Comparison of ENCODE assay signal across 2 cellular contexts in the genomic region with DNA sequence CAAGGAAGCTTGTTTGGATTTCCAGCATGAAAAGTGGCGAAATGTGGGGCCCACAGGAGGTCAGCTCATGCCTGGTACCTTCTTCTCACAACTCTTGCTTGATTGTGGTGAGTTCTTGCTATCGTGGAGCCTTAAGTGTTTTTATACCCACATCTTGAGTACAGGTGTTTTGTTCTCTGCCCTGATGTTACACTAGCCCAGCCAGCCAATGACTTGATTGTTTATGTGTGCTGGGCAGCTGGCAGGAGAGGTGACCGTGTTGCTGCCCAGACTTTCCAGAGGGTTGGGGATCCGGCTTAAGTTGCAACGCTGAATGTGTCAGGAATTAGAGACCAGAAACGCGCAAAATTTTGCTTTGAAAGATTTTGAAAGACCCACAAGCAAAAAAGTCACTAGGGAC.
TF ChIP-seq lines count a peak whose summit lies in the region.

No MANE protein-coding gene starts in this region.

TF ChIP-seq in liver, 16 proteins besides CTCF, POLR2A, EP300 and RAD21:
- TF ChIP-seq, protein P1, sequence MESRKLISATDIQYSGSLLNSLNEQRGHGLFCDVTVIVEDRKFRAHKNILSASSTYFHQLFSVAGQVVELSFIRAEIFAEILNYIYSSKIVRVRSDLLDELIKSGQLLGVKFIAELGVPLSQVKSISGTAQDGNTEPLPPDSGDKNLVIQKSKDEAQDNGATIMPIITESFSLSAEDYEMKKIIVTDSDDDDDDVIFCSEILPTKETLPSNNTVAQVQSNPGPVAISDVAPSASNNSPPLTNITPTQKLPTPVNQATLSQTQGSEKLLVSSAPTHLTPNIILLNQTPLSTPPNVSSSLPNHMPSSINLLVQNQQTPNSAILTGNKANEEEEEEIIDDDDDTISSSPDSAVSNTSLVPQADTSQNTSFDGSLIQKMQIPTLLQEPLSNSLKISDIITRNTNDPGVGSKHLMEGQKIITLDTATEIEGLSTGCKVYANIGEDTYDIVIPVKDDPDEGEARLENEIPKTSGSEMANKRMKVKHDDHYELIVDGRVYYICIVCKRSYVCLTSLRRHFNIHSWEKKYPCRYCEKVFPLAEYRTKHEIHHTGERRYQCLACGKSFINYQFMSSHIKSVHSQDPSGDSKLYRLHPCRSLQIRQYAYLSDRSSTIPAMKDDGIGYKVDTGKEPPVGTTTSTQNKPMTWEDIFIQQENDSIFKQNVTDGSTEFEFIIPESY (IDR thresholded peaks at IDR 0.05) = peak; percentile 4
- TF ChIP-seq HNF4A (conservative IDR thresholded peaks at IDR 0.05) (no peak), GABPA (IDR thresholded peaks at IDR 0.05 in 1 of 2, conservative IDR thresholded peaks at IDR 0.05 in 1 of 2) (no peak), TAF1 (conservative IDR thresholded peaks at IDR 0.05) (no peak), YY1 (IDR thresholded peaks at IDR 0.05) (no peak)
- TF ChIP-seq, protein P2, sequence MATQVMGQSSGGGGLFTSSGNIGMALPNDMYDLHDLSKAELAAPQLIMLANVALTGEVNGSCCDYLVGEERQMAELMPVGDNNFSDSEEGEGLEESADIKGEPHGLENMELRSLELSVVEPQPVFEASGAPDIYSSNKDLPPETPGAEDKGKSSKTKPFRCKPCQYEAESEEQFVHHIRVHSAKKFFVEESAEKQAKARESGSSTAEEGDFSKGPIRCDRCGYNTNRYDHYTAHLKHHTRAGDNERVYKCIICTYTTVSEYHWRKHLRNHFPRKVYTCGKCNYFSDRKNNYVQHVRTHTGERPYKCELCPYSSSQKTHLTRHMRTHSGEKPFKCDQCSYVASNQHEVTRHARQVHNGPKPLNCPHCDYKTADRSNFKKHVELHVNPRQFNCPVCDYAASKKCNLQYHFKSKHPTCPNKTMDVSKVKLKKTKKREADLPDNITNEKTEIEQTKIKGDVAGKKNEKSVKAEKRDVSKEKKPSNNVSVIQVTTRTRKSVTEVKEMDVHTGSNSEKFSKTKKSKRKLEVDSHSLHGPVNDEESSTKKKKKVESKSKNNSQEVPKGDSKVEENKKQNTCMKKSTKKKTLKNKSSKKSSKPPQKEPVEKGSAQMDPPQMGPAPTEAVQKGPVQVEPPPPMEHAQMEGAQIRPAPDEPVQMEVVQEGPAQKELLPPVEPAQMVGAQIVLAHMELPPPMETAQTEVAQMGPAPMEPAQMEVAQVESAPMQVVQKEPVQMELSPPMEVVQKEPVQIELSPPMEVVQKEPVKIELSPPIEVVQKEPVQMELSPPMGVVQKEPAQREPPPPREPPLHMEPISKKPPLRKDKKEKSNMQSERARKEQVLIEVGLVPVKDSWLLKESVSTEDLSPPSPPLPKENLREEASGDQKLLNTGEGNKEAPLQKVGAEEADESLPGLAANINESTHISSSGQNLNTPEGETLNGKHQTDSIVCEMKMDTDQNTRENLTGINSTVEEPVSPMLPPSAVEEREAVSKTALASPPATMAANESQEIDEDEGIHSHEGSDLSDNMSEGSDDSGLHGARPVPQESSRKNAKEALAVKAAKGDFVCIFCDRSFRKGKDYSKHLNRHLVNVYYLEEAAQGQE (IDR thresholded peaks at IDR 0.05) = no peak

TF ChIP-seq in HepG2, 621 proteins besides CTCF, POLR2A, EP300 and RAD21:
- TF ChIP-seq TOE1 (CRISPR knock-in tag; IDR thresholded peaks at IDR 0.05) = no peak
- TF ChIP-seq, protein P3, sequence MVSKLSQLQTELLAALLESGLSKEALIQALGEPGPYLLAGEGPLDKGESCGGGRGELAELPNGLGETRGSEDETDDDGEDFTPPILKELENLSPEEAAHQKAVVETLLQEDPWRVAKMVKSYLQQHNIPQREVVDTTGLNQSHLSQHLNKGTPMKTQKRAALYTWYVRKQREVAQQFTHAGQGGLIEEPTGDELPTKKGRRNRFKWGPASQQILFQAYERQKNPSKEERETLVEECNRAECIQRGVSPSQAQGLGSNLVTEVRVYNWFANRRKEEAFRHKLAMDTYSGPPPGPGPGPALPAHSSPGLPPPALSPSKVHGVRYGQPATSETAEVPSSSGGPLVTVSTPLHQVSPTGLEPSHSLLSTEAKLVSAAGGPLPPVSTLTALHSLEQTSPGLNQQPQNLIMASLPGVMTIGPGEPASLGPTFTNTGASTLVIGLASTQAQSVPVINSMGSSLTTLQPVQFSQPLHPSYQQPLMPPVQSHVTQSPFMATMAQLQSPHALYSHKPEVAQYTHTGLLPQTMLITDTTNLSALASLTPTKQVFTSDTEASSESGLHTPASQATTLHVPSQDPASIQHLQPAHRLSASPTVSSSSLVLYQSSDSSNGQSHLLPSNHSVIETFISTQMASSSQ (IDR thresholded peaks at IDR 0.05; ENCODE audit: low read depth) = no peak
- TF ChIP-seq, protein P3 (CRISPR knock-in tag; IDR thresholded peaks at IDR 0.05; ENCODE audit: borderline replicate concordance) = no peak
- no peak for TF ChIP-seq HNRNPUL1 (IDR thresholded peaks at IDR 0.05; ENCODE audit: low read depth, low read length)
- TF ChIP-seq ZNF235 (CRISPR knock-in tag; IDR thresholded peaks at IDR 0.05; ENCODE audit: borderline replicate concordance) = no peak
- TF ChIP-seq, protein P4, sequence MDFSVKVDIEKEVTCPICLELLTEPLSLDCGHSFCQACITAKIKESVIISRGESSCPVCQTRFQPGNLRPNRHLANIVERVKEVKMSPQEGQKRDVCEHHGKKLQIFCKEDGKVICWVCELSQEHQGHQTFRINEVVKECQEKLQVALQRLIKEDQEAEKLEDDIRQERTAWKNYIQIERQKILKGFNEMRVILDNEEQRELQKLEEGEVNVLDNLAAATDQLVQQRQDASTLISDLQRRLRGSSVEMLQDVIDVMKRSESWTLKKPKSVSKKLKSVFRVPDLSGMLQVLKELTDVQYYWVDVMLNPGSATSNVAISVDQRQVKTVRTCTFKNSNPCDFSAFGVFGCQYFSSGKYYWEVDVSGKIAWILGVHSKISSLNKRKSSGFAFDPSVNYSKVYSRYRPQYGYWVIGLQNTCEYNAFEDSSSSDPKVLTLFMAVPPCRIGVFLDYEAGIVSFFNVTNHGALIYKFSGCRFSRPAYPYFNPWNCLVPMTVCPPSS (IDR thresholded peaks at IDR 0.05) = no peak
- no peak for TF ChIP-seq MTF2 (CRISPR knock-in tag; IDR thresholded peaks at IDR 0.05; ENCODE audit: borderline replicate concordance)
- TF ChIP-seq ZNF530 (CRISPR knock-in tag; IDR thresholded peaks at IDR 0.05; ENCODE audit: low read depth) = no peak
- no peak for TF ChIP-seq ZNF746 (CRISPR knock-in tag; IDR thresholded peaks at IDR 0.05)
